ENCODE assay signal across 13 cellular contexts in genomic region chr2:99867690-99868089, GRCh38.
DNase-seq lines count a peak whose midpoint lies in the region; ATAC-seq and TF ChIP-seq lines count a peak whose summit lies in the region.
"Had no signal": no experiment of that assay in that cellular context is flagged by ENCODE, and none has a peak within 500 bp of the region (broad histone marks: within the 10 kb centered on the region; RNA-seq: fewer than 3 reads in every experiment).

No MANE protein-coding gene starts in this region.

- TF ChIP-seq CTCF in epithelial cell of esophagus (IDR thresholded peaks at IDR 0.05; ENCODE audit: insufficient read depth, low read depth, low read length, missing control alignments) (no peak), osteocyte (IDR thresholded peaks at IDR 0.05) (no peak), gastroesophageal sphincter (IDR thresholded peaks at IDR 0.05) (no peak)

- TF ChIP-seq EP300 in gastroesophageal sphincter (IDR thresholded peaks at IDR 0.05), result no peak

- H3K4me1 ChIP-seq in gastroesophageal sphincter, result peaks cover 0 to 19% (median 3%) of the 10 kb centered on the region in 3 donors
- H3K4me1 ChIP-seq: pancreas, testis had no signal

- H3K9me3 ChIP-seq in gastroesophageal sphincter, result no peaks in the 10 kb centered on the region
- H3K9me3 ChIP-seq: pancreas, testis had no signal

- 60% methylated on average over 6 of the region's 12 CpGs; no CpG with 5 or more reads in 1 of the 2 donors for WGBS in gastroesophageal sphincter (ENCODE audit: low coverage in 1 of 2), 2 donors

- peaks cover 5% of the 10 kb centered on the region for H3K9me3 Mint-ChIP-seq in osteocyte (ENCODE audit: unreplicated experiment)

- ATAC-seq in gastroesophageal sphincter, result no peak
- ATAC-seq: pancreas had no signal

- H3K27ac ChIP-seq in gastroesophageal sphincter, result no peak overlapping the region
- H3K27ac ChIP-seq: pancreas, testis had no signal

- TF ChIP-seq POLR2A in gastroesophageal sphincter (IDR thresholded peaks at IDR 0.05), result no peak

- H3K27me3 Mint-ChIP-seq in osteocyte (ENCODE audit: unreplicated experiment), result no peaks in the 10 kb centered on the region

- H3K36me3 ChIP-seq in gastroesophageal sphincter, result no peaks in the 10 kb centered on the region
- H3K36me3 ChIP-seq: pancreas had no signal

- H3K4me1 Mint-ChIP-seq in osteocyte (ENCODE audit: unreplicated experiment), result peaks cover 68% of the 10 kb centered on the region

- peak overlapping the region; percentile 12 for H3K4me3 Mint-ChIP-seq in osteocyte (ENCODE audit: unreplicated experiment)

- H3K4me3 ChIP-seq in epithelial cell of esophagus (ENCODE audit: low read length) (no peak overlapping the region), gastroesophageal sphincter (no peak overlapping the region)
- H3K4me3 ChIP-seq: pancreas, testis had no signal

- H3K36me3 Mint-ChIP-seq in osteocyte (ENCODE audit: unreplicated experiment), result peaks cover 30% of the 10 kb centered on the region

- H3K27me3 ChIP-seq in gastroesophageal sphincter, result no peaks in the 10 kb centered on the region
- H3K27me3 ChIP-seq: testis had no signal

- H3K27ac Mint-ChIP-seq in osteocyte (ENCODE audit: unreplicated experiment), result peak overlapping the region; percentile 80

- DNase-seq in EL (peak; percentile 88), NCI-H524 treated with DMSO at 0.1 percent for 48 hours (lab: John Stamatoyannopoulos, UW) (peak; percentile 21), epithelial cell of esophagus (ENCODE audit: low read depth) (peak; percentile 32), osteocyte (ENCODE audit: extremely low spot score, unreplicated experiment) (no peak), COLO668 (lab: John Stamatoyannopoulos, UW; ENCODE audit: unreplicated experiment) (no peak), GM19238 (ENCODE audit: insufficient read length, low spot score) (no peak), midbrain (lab: John Stamatoyannopoulos, UW) (no peak)
- DNase-seq: activated T-cell treated with anti-CD3 and anti-CD28 coated beads for 4 hours, COR-L47, NCI-H1105 treated with DMSO at 0.1 percent for 48 hours, pancreas, testis had no signal

Comparison
In these comparisons a context has a peak if more than half of its experiments do, and no peak if none do; other contexts are left out.
1. DNase-seq: peak in EL (single experiment), NCI-H524 treated with DMSO at 0.1 percent for 48 hours (single experiment) and epithelial cell of esophagus (single experiment); none in osteocyte (single experiment), COLO668 (single experiment), GM19238 (single experiment) and midbrain (single experiment).